ENCODE assay signal across 8 cellular contexts in the genomic region with DNA sequence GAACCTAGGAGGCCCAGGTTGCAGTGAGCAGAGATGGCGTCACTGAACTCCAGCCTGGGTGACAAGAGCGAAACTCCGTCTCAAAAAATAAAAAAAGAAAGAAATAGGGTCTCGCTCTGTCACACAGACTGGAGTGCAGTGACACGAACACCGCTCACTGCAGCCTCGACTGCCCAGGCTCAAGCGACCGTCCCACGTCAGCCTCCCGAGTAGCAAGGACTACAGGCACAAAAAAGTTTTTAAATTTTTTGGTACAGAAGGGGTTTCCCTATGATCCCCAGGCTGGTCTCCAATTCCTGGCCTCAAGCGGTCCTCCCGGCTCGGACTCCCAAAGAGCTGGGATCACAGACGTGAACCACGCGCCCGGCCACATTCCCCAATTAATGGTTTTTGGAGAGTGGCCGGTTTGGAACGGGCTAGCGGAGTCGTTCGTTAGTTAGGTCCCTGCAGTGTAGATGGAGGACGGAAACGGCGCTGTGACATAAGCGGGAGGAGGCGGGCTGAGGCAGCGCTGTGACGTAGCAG. TPM values are rescaled to one million over a fixed set of nuclear protein-coding genes. Genes with fewer than 3 reads are reported as not detected.
DNase-seq lines count a peak whose midpoint lies in the region; ATAC-seq and TF ChIP-seq lines count a peak whose summit lies in the region.

No MANE protein-coding gene starts in this region.

- peak overlapping the region; percentile 39; the same call in 1 of the 2 replicates for H3K9ac ChIP-seq in KMS-11

- H3K27me3 ChIP-seq in AG04450 (ENCODE audit: control insufficient read depth, insufficient read depth, low read length) = peaks cover 24% of the 10 kb centered on the region
- H3K27me3 ChIP-seq in KMS-11 (ENCODE audit: insufficient read depth, low read depth) = no peaks in the 10 kb centered on the region

- POLR2A ChIA-PET in AG04450 (lab: Yijun Ruan, JAX) = interaction anchor here (1.4 to 1.7 kb wide), 2 partner anchors 25 to 318 kb away, joined by 4 to 11 read pairs; a partner anchor contains a TSS
- POLR2A ChIA-PET in GM10248 (lab: Yijun Ruan, JAX) = no interaction called here

- H3K9me3 Mint-ChIP-seq in chondrocyte (ENCODE audit: low read depth) (no peaks in the 10 kb centered on the region), naive B cell (peaks cover 0 to 2% (median 0%) of the 10 kb centered on the region in 7 donors)

- H3K4me1 ChIP-seq in KMS-11 (ENCODE audit: low read depth, poor library complexity, severe bottlenecking) = peaks cover 17% of the 10 kb centered on the region

- H3K27ac ChIP-seq in AG04450 (ENCODE audit: low read depth, low read length) (peak overlapping the region; percentile 82), KMS-11 (peak overlapping the region; percentile 48; the same call in 1 of the 2 replicates)

- no peaks in the 10 kb centered on the region; the same call in 1 of the 2 replicates for H4K20me1 ChIP-seq in KMS-11 (ENCODE audit: insufficient read depth)

- H3K36me3 Mint-ChIP-seq in chondrocyte (ENCODE audit: low read depth) (no peaks in the 10 kb centered on the region), naive B cell (no peaks in the 10 kb centered on the region)

- H3K9me3 ChIP-seq in AG04450 (ENCODE audit: control insufficient read depth, insufficient read depth, low read length) = no peaks in the 10 kb centered on the region; the same call in 1 of the 2 replicates

- H3K4me1 Mint-ChIP-seq in chondrocyte (ENCODE audit: low read depth) (peaks cover 32% of the 10 kb centered on the region), naive B cell (peaks cover 39 to 65% (median 61%) of the 10 kb centered on the region in 3 donors)

- no peak for DNase-seq in AG04450 (ENCODE audit: low read depth, low spot score)
- no peak for DNase-seq in chondrocyte (ENCODE audit: low spot score)
- DNase-seq in naive B cell = no peak
- DNase-seq in DMS153 treated with DMSO at 0.1 percent for 48 hours (lab: John Stamatoyannopoulos, UW; ENCODE audit: unreplicated experiment) = no peak
- DNase-seq in GM10248 (ENCODE audit: extremely low spot score) = no peak

- H3K79me2 ChIP-seq in KMS-11 (ENCODE audit: insufficient read depth, low read depth) = peaks cover 43% of the 10 kb centered on the region

- H3K4me3 ChIP-seq in AG04450 (ENCODE audit: low read depth, low read length) (peak overlapping the region; percentile 90), KMS-11 (IDR thresholded peaks at IDR 0.05; ENCODE audit: insufficient read depth, low read depth, low read length) (peak overlapping the region; percentile 48)

- H3K4me3 Mint-ChIP-seq in chondrocyte (ENCODE audit: unreplicated experiment) (peak overlapping the region; percentile 91), naive B cell (peak overlapping the region; percentile 84 to 98 (median 97))

- H3K27me3 Mint-ChIP-seq in chondrocyte (ENCODE audit: low read depth) (peaks cover 14% of the 10 kb centered on the region), naive B cell (no peaks in the 10 kb centered on the region)

- H3K4me2 ChIP-seq in KMS-11 = peak overlapping the region; percentile 70

- H3K27ac Mint-ChIP-seq in chondrocyte (ENCODE audit: unreplicated experiment) (peak overlapping the region; percentile 93), naive B cell (peak overlapping the region; percentile 93 to 100 (median 100))

- CTCF ChIA-PET in AG04450 (lab: Charles Lee) (interaction anchor here (0.7 to 4.2 kb wide), 3 partner anchors 9 to 261 kb away, joined by 3 to 17 read pairs (median 3); a partner anchor contains a TSS), GM10248 (lab: Yijun Ruan, JAX) (interaction anchor here (0.7 to 5.2 kb wide), 4 partner anchors 9 to 26 kb away, joined by 3 to 40 read pairs (median 8); a partner anchor contains a TSS)

- TF ChIP-seq CTCF in AG04450 (IDR thresholded peaks at IDR 0.05; ENCODE audit: low read depth, low read length) (no peak), KMS-11 (conservative IDR thresholded peaks at IDR 0.05; ENCODE audit: low read depth, low read length) (no peak), chondrocyte (IDR thresholded peaks at IDR 0.05) (no peak), GM10248 (IDR thresholded peaks at IDR 0.05; ENCODE audit: control extremely low read depth, extremely low read depth, low read depth, missing control alignments) (no peak)

- no peaks in the 10 kb centered on the region for H3K36me3 ChIP-seq in KMS-11 (ENCODE audit: insufficient read depth)

- ATAC-seq in naive B cell (ENCODE audit: low read depth in 2 of 2) (no peak), GM18498 (IDR thresholded peaks at IDR 0.05; ENCODE audit: unreplicated experiment) (no peak), HG02623 (IDR thresholded peaks at IDR 0.05; ENCODE audit: unreplicated experiment) (no peak)

- peak overlapping the region; percentile 96 for H2AFZ ChIP-seq in KMS-11 (ENCODE audit: low read depth)

RNA-seq across cellular contexts. Expression of a gene that starts 0.6 kb away (rescaled TPM):
- polyA plus RNA-seq in AG04450 (2011; rRNA removed) (177 and 230 TPM in 2 replicates), naive B cell (ENCODE audit: low read depth in 6 of 6) (100 to 1,000 TPM; 190 to 350 (median 220) TPM)
- polyA minus RNA-seq in AG04450 (2011; rRNA and poly(A)+ RNA removed) = 59.6 and 84.3 TPM in 2 replicates
- 155 to 196 TPM (median 189 TPM) in 3 replicates for total RNA-seq in chondrocyte

RNA-seq across cellular contexts. Expression of a gene that starts 10.3 kb away (rescaled TPM):
- 1.2 and 1.8 TPM in 2 replicates for polyA plus RNA-seq in AG04450 (2011; rRNA removed)
- 0.69 and 0.91 TPM in 2 replicates for polyA minus RNA-seq in AG04450 (2011; rRNA and poly(A)+ RNA removed)
- 1.5 to 2.0 TPM (median 1.8 TPM) in 3 replicates for total RNA-seq in chondrocyte
- not detected for polyA plus RNA-seq in naive B cell (ENCODE audit: low read depth in 6 of 6)

RNA-seq across cellular contexts. Expression of a gene that starts 26.1 kb away (rescaled TPM):
- 1.4 and 1.7 TPM in 2 replicates for polyA plus RNA-seq in AG04450 (2011; rRNA removed)
- polyA minus RNA-seq in AG04450 (2011; rRNA and poly(A)+ RNA removed) = 2.0 and 2.1 TPM in 2 replicates
- total RNA-seq in chondrocyte = 5.2 to 7.7 TPM (median 5.9 TPM) in 3 replicates
- 10 to 100 TPM in 1 of 6 donors, 1 to 10 TPM in 5; 2.0 to 11.7 (median 3.1) TPM for polyA plus RNA-seq in naive B cell (ENCODE audit: low read depth in 6 of 6)

RNA-seq across cellular contexts. Expression of a gene that starts 30.4 kb away (rescaled TPM):
- polyA plus RNA-seq in AG04450 (2011; rRNA removed) (33.4 and 52.9 TPM in 2 replicates), naive B cell (ENCODE audit: low read depth in 6 of 6) (100 to 1,000 TPM in 5 of 6 donors, 10 to 100 TPM in 1; 98.2 to 211 (median 121) TPM)
- polyA minus RNA-seq in AG04450 (2011; rRNA and poly(A)+ RNA removed) = 11.7 and 13.5 TPM in 2 replicates
- 45.4 to 75.6 TPM (median 48.6 TPM) in 3 replicates for total RNA-seq in chondrocyte

RNA-seq across cellular contexts. Expression of a gene that starts 36.3 kb away (rescaled TPM):
- 3.6 and 4.4 TPM in 2 replicates for polyA plus RNA-seq in AG04450 (2011; rRNA removed)
- 0.51 and 0.70 TPM in 2 replicates for polyA minus RNA-seq in AG04450 (2011; rRNA and poly(A)+ RNA removed)
- 12.9 to 15.1 TPM (median 13.3 TPM) in 3 replicates for total RNA-seq in chondrocyte
- 10 to 100 TPM in 4 of 6 donors, 1 to 10 TPM in 2; 8.7 to 20.1 (median 13.1) TPM for polyA plus RNA-seq in naive B cell (ENCODE audit: low read depth in 6 of 6)
